ENCODE assay signal across 1 cellular context in genomic region chr9:129330711-129331279, GRCh38.
TF ChIP-seq lines count a peak whose summit lies in the region.

No MANE protein-coding gene starts in this region.

TF ChIP-seq in A549, 52 proteins besides CTCF, POLR2A, EP300 and RAD21 (continued from another document):
- no peak for TF ChIP-seq ATOH8 (CRISPR knock-in tag; IDR thresholded peaks at IDR 0.05; ENCODE audit: low read depth)
- TF ChIP-seq CEBPB (IDR thresholded peaks at IDR 0.05), result peak in 1 of 2 experiments; percentile 65; a peak in 2 of 4 replicates
- no peak for TF ChIP-seq KDM1A (IDR thresholded peaks at IDR 0.05; ENCODE audit: low read depth)
